ENCODE assay signal across 15 cellular contexts in genomic region chr12:120662879-120663278, GRCh38. TPM values are rescaled to one million over a fixed set of nuclear protein-coding genes. Genes with fewer than 3 reads are reported as not detected.
DNase-seq lines count a peak whose midpoint lies in the region; ATAC-seq and TF ChIP-seq lines count a peak whose summit lies in the region.
"Had no signal": no experiment of that assay in that cellular context is flagged by ENCODE, and none has a peak within 500 bp of the region (broad histone marks: within the 10 kb centered on the region; RNA-seq: fewer than 3 reads in every experiment).

No MANE protein-coding gene starts in this region.

- CTCF ChIA-PET in GM10248 (lab: Yijun Ruan, JAX) (interaction anchor here (1.5 to 3.6 kb wide), 4 partner anchors 10 to 309 kb away, joined by 3 to 45 read pairs (median 4); no protein-coding TSS in a partner anchor), OCI-LY7 (lab: Charles Lee; ENCODE audit: unreplicated experiment) (no interaction called here)

- H3K27ac ChIP-seq in OCI-LY7 (ENCODE audit: low read depth, low read length, poor library complexity, severe bottlenecking), result peak overlapping the region; percentile 59
- H3K27ac ChIP-seq: KMS-11, left lung had no signal

- no peaks in the 10 kb centered on the region for H3K79me2 ChIP-seq in OCI-LY7 (ENCODE audit: insufficient read depth, low read depth, low read length)

- intact Hi-C loops in OCI-LY7 (cut with micrococcal nuclease; ENCODE audit: unreplicated experiment), result no loop called here

- peaks cover 3% of the 10 kb centered on the region for H3K27me3 Mint-ChIP-seq in type B pancreatic cell

- no peak overlapping the region for H3K27ac Mint-ChIP-seq in type B pancreatic cell
- H3K27ac Mint-ChIP-seq: activated T-helper 1 cell treated with anti-CD3 and anti-CD28 coated beads, Interleukin-12 subunit alpha, Interleukin-12 subunit beta, Interleukin-2, Interleukin-4 antibody, amounts not matched to agents 30 ng/mL and 10 ng/mL and 1 ng/mL, durations not matched to agents 14 hours and 24 hours and 36 hours had no signal

- no TSS peak for BruUV-seq in OCI-LY7 (replicated peaks; lab: Mats Ljungman, UMichigan)

- H3K4me2 ChIP-seq in OCI-LY7 (ENCODE audit: low read length), result peak overlapping the region; percentile 47; the same call in 1 of the 2 replicates
- H3K4me2 ChIP-seq: KMS-11 had no signal

- no peaks in the 10 kb centered on the region for H3K9me3 ChIP-seq in OCI-LY7 (ENCODE audit: low read length)
- H3K9me3 ChIP-seq: left lung had no signal

- H3K4me1 Mint-ChIP-seq in type B pancreatic cell (ENCODE audit: unreplicated experiment), result no peaks in the 10 kb centered on the region

- no peaks in the 10 kb centered on the region for H3K36me3 ChIP-seq in OCI-LY7 (ENCODE audit: insufficient read depth, low read length)
- H3K36me3 ChIP-seq: left lung had no signal

- no peak overlapping the region for H3K4me3 Mint-ChIP-seq in type B pancreatic cell
- H3K4me3 Mint-ChIP-seq: activated T-helper 1 cell treated with anti-CD3 and anti-CD28 coated beads, Interleukin-12 subunit alpha, Interleukin-12 subunit beta, Interleukin-2, Interleukin-4 antibody, amounts not matched to agents 30 ng/mL and 10 ng/mL and 1 ng/mL, durations not matched to agents 14 hours and 24 hours and 36 hours had no signal

- DNase-seq in GM10248 (ENCODE audit: extremely low spot score) (peak; percentile 83), OCI-LY7 (ENCODE audit: low spot score) (peak; percentile 91), type B pancreatic cell (ENCODE audit: extremely low spot score, unreplicated experiment) (no peak), KG1 (lab: John Stamatoyannopoulos, UW) (no peak), NCI-H128 (lab: John Stamatoyannopoulos, UW; ENCODE audit: unreplicated experiment) (no peak)
- DNase-seq: EL, NCI-H2227 treated with DMSO at 0.1 percent for 48 hours had no signal

- ATAC-seq in GM19455 (IDR thresholded peaks at IDR 0.05; ENCODE audit: unreplicated experiment) (peak; percentile 57), HG03060 (IDR thresholded peaks at IDR 0.05; ENCODE audit: low read depth, unreplicated experiment) (peak; percentile 60), GM18873 (IDR thresholded peaks at IDR 0.05; ENCODE audit: low FRiP score, unreplicated experiment) (no peak)
- ATAC-seq: activated CD4-positive, CD25-positive, alpha-beta regulatory T cell treated with anti-CD3 and anti-CD28 coated beads, Interleukin-2, amount 50 U/mL, for 24 hours; left lung; Right ventricle myocardium inferior had no signal

- no peaks in the 10 kb centered on the region for H3K9me3 Mint-ChIP-seq in type B pancreatic cell
- H3K9me3 Mint-ChIP-seq: activated T-helper 1 cell treated with anti-CD3 and anti-CD28 coated beads, Interleukin-12 subunit alpha, Interleukin-12 subunit beta, Interleukin-2, Interleukin-4 antibody, amounts not matched to agents 30 ng/mL and 10 ng/mL and 1 ng/mL, durations not matched to agents 14 hours and 24 hours and 36 hours had no signal

- no peak overlapping the region for H2AFZ ChIP-seq in OCI-LY7 (ENCODE audit: low read length)

- H3K36me3 Mint-ChIP-seq in type B pancreatic cell, result no peaks in the 10 kb centered on the region

- no peak overlapping the region for H3K4me3 ChIP-seq in OCI-LY7 (ENCODE audit: low read depth, low read length, poor library complexity, severe bottlenecking)
- H3K4me3 ChIP-seq: left lung had no signal

- H3K9me2 ChIP-seq in OCI-LY7 (ENCODE audit: insufficient read depth, low read length), result no peaks in the 10 kb centered on the region

- POLR2A ChIA-PET in GM10248 (lab: Yijun Ruan, JAX), result interaction anchor here (0.7 kb wide), 1 partner anchor 14 kb away, joined by 4 read pairs; no protein-coding TSS in a partner anchor
- POLR2A ChIA-PET in OCI-LY7 (lab: Charles Lee), result interaction anchor here (0.6 to 2.2 kb wide), 3 partner anchors 11 to 493 kb away, joined by 3 to 8 read pairs (median 4); no protein-coding TSS in a partner anchor

- H4K20me1 ChIP-seq in OCI-LY7 (ENCODE audit: insufficient read depth, low read length), result no peaks in the 10 kb centered on the region

- H3K4me1 ChIP-seq in OCI-LY7 (ENCODE audit: insufficient read depth, low read length, poor library complexity, severe bottlenecking), result peaks cover 52% of the 10 kb centered on the region
- H3K4me1 ChIP-seq: left lung had no signal

- no peak for TF ChIP-seq CTCF in GM10248 (IDR thresholded peaks at IDR 0.05; ENCODE audit: control extremely low read depth, extremely low read depth, low read depth, missing control alignments)
- no peak for TF ChIP-seq CTCF in OCI-LY7 (conservative IDR thresholded peaks at IDR 0.05; ENCODE audit: low read length)
- TF ChIP-seq CTCF in type B pancreatic cell (conservative IDR thresholded peaks at IDR 0.05), result no peak

RNA-seq across cellular contexts. Expression of gene CABP1, which starts 22.5 kb away (rescaled TPM):
- 0.18 and 0.79 TPM in 2 replicates for total RNA-seq in OCI-LY7 (2014; rRNA removed; shearing (Covaris generic))
- total RNA-seq in OCI-LY7 (2022), result 2.4 and 3.8 TPM in 2 replicates
- 0.26 and 0.56 TPM in 2 replicates for total RNA-seq in type B pancreatic cell (ENCODE audit: low replicate concordance)
- total RNA-seq: activated T-helper 1 cell treated with anti-CD3 and anti-CD28 coated beads, Interleukin-12 subunit alpha, Interleukin-12 subunit beta, Interleukin-2, Interleukin-4 antibody, amounts not matched to agents 30 ng/mL and 10 ng/mL and 1 ng/mL, durations not matched to agents 14 hours and 24 hours and 36 hours had no signal

RNA-seq across cellular contexts. Expression of gene MLEC, which starts 24.1 kb away (rescaled TPM):
- 69.7 and 74.1 TPM in 2 replicates for total RNA-seq in OCI-LY7 (2014; rRNA removed; shearing (Covaris generic))
- 82.4 and 101 TPM in 2 replicates for total RNA-seq in OCI-LY7 (2022)
- total RNA-seq in type B pancreatic cell (ENCODE audit: low replicate concordance), result 168 and 172 TPM in 2 replicates

RNA-seq across cellular contexts. Expression of gene UNC119B, which starts 47.4 kb away (rescaled TPM):
- total RNA-seq in OCI-LY7 (2014; rRNA removed; shearing (Covaris generic)), result 16.5 and 17.2 TPM in 2 replicates
- 24.6 and 27.4 TPM in 2 replicates for total RNA-seq in OCI-LY7 (2022)
- total RNA-seq in type B pancreatic cell (ENCODE audit: low replicate concordance), result 39.2 and 57.2 TPM in 2 replicates

Comparison
In these comparisons a context has a peak if more than half of its experiments do, and no peak if none do; other contexts are left out.
1. DNase-seq: peak in GM10248 (single experiment) and OCI-LY7 (single experiment); none in type B pancreatic cell (single experiment), KG1 (single experiment) and NCI-H128 (single experiment).